20 cellular contexts compared by ENCODE assay signal in the genomic region with DNA sequence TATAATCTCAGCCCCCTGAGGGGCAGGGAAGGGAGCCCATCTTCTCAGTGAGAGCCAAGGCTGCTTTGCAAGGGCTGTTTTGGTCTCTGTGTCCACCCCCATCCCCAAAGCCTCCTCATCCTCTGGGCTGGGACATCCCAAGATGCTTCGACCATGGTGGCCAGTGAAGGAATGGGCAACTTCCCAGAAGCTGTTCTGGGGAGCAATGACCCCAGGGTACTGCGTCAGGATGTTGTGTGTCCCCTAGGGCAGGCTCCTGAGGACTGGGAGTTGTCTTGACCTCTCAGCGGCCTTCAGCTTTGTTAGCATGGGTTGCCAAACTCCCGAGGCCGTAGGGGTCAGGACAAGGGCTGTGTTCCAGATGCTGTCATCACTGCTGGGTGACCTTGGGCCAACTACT.
A peak's percentile ranks its signal among the peaks of the same experiment; 100 is the strongest.
DNase-seq lines count a peak whose midpoint lies in the region; ATAC-seq and TF ChIP-seq lines count a peak whose summit lies in the region.
"Had no signal": no experiment of that assay in that cellular context is flagged by ENCODE, and none has a peak within 500 bp of the region (broad histone marks: within the 10 kb centered on the region; RNA-seq: fewer than 3 reads in every experiment).

No MANE protein-coding gene starts in this region.

- H3K9me3 ChIP-seq in right cardiac atrium (ENCODE audit: control insufficient read depth, low read length) (no peaks in the 10 kb centered on the region), right atrium auricular region (no peaks in the 10 kb centered on the region)

- H3K36me3 ChIP-seq in right atrium auricular region (no peaks in the 10 kb centered on the region), mesendoderm (ENCODE audit: control insufficient read depth, insufficient read depth, low read length) (no peaks in the 10 kb centered on the region)

- no peaks in the 10 kb centered on the region for H3K79me1 ChIP-seq in mesendoderm (ENCODE audit: low read length)

- CTCF ChIA-PET in MCF 10A (lab: Yijun Ruan, JAX) = interaction anchor here (0.7 kb wide), 1 partner anchor 145 kb away, joined by 4 read pairs; no protein-coding TSS in a partner anchor

- H3K9me3 Mint-ChIP-seq in glutamatergic neuron (ENCODE audit: unreplicated experiment) (peaks cover 6% of the 10 kb centered on the region), MCF 10A (ENCODE audit: unreplicated experiment) (peaks cover under 1% of the 10 kb centered on the region)

- peaks cover 6% of the 10 kb centered on the region for H3K36me3 Mint-ChIP-seq in glutamatergic neuron (ENCODE audit: unreplicated experiment)
- H3K36me3 Mint-ChIP-seq in MCF 10A (ENCODE audit: insufficient read depth, unreplicated experiment) = no peaks in the 10 kb centered on the region
- H3K36me3 Mint-ChIP-seq: CD8-positive, alpha-beta memory T cell had no signal

- no peak overlapping the region for H3K23ac ChIP-seq in mesendoderm (ENCODE audit: low read length)

- H3K79me2 ChIP-seq in mesendoderm (ENCODE audit: control insufficient read depth, insufficient read depth, low read length) = no peaks in the 10 kb centered on the region

- no peak overlapping the region for H2BK120ac ChIP-seq in mesendoderm (ENCODE audit: low read depth, low read length)

- no peak overlapping the region for H3K4me3 Mint-ChIP-seq in glutamatergic neuron (ENCODE audit: unreplicated experiment)
- no peak overlapping the region for H3K4me3 Mint-ChIP-seq in MCF 10A (ENCODE audit: unreplicated experiment)
- H3K4me3 Mint-ChIP-seq: CD8-positive, alpha-beta memory T cell; IgD-negative memory B cell had no signal

- H3K27me3 ChIP-seq in right cardiac atrium (ENCODE audit: control insufficient read depth, insufficient read depth) (no peaks in the 10 kb centered on the region), right atrium auricular region (no peaks in the 10 kb centered on the region), mesendoderm (ENCODE audit: insufficient read depth, low read length, poor library complexity) (no peaks in the 10 kb centered on the region)

- H3K4ac ChIP-seq in mesendoderm (ENCODE audit: low read depth, low read length) = no peak overlapping the region

- intact Hi-C loops in right cardiac atrium (cut with DNase I) (no loop called here), MCF 10A (cut with micrococcal nuclease) (no loop called here)

- H3K9ac ChIP-seq in mesendoderm (ENCODE audit: low read length) = no peak overlapping the region

- H3K4me1 ChIP-seq in right cardiac atrium (ENCODE audit: control insufficient read depth, insufficient read depth, low read length) (no peaks in the 10 kb centered on the region), right atrium auricular region (no peaks in the 10 kb centered on the region), mesendoderm (ENCODE audit: control insufficient read depth, low read depth, low read length) (no peaks in the 10 kb centered on the region)

- H3K4me2 ChIP-seq in mesendoderm (ENCODE audit: low read length) = no peak overlapping the region

- no peak overlapping the region for H2BK5ac ChIP-seq in mesendoderm (ENCODE audit: low read length)

- H4K5ac ChIP-seq in mesendoderm (ENCODE audit: low read length) = no peak overlapping the region

- peak in 2 of 3 donors; percentile 46 to 55 for DNase-seq in right cardiac atrium
- DNase-seq in right atrium auricular region (ENCODE audit: low spot score) = no peak
- no peak for DNase-seq in glutamatergic neuron
- no peak for DNase-seq in mesendoderm
- peak; percentile 27 for DNase-seq in ureter (ENCODE audit: low spot score)
- no peak for DNase-seq in EL
- no peak for DNase-seq in MCF 10A (ENCODE audit: unreplicated experiment)
- DNase-seq: Calu3; CD8-positive, alpha-beta memory T cell; DMS153; NCI-H1417; NCI-H1694 treated with DMSO at 0.1 percent for 48 hours; NCI-H2081 treated with DMSO at 0.1 percent for 48 hours; NCI-H2171 treated with DMSO at 0.1 percent for 48 hours; NCI-H69; SIG-M5 had no signal

- no peak overlapping the region for H4K8ac ChIP-seq in mesendoderm (ENCODE audit: low read depth, low read length)

- BruUV-seq in MCF 10A (replicated peaks; lab: Mats Ljungman, UMichigan) = no TSS peak

- H3K4me1 Mint-ChIP-seq in glutamatergic neuron (ENCODE audit: low read depth, unreplicated experiment) = peaks cover 45% of the 10 kb centered on the region
- H3K4me1 Mint-ChIP-seq in MCF 10A (ENCODE audit: insufficient read depth, unreplicated experiment) = no peaks in the 10 kb centered on the region
- H3K4me1 Mint-ChIP-seq: CD8-positive, alpha-beta memory T cell; IgD-negative memory B cell had no signal

- H3K18ac ChIP-seq in mesendoderm (ENCODE audit: low read length) = no peak overlapping the region

- H3K27ac Mint-ChIP-seq in glutamatergic neuron (ENCODE audit: unreplicated experiment) = peak overlapping the region; percentile 98
- no peak overlapping the region for H3K27ac Mint-ChIP-seq in MCF 10A (ENCODE audit: low read depth, unreplicated experiment)
- H3K27ac Mint-ChIP-seq: CD8-positive, alpha-beta memory T cell; IgD-negative memory B cell had no signal

- no peak for TF ChIP-seq CTCF in right atrium auricular region (IDR thresholded peaks at IDR 0.05)
- TF ChIP-seq CTCF in glutamatergic neuron (IDR thresholded peaks at IDR 0.05; ENCODE audit: partially characterized antibody, unreplicated experiment) = no peak
- TF ChIP-seq CTCF in MCF 10A (IDR thresholded peaks at IDR 0.05; ENCODE audit: unreplicated experiment) = no peak

- no peak overlapping the region for H2AK5ac ChIP-seq in mesendoderm (ENCODE audit: low read length)

- H3K56ac ChIP-seq in mesendoderm (ENCODE audit: low read length) = peak overlapping the region; percentile 20

- POLR2A ChIA-PET in MCF 10A (lab: Yijun Ruan, JAX) = no interaction called here

- H3K27me3 Mint-ChIP-seq in glutamatergic neuron (ENCODE audit: unreplicated experiment) = peaks cover 6% of the 10 kb centered on the region
- peaks cover 46% of the 10 kb centered on the region for H3K27me3 Mint-ChIP-seq in MCF 10A (ENCODE audit: insufficient read depth, unreplicated experiment)

- H2BK15ac ChIP-seq in mesendoderm (replicated peaks; ENCODE audit: low read depth) = no peak overlapping the region

- H3K27ac ChIP-seq in right cardiac atrium (ENCODE audit: low read length) (no peak overlapping the region), right atrium auricular region (no peak overlapping the region), mesendoderm (ENCODE audit: low read depth, low read length) (no peak overlapping the region)
- H3K27ac ChIP-seq: C4-2B, RWPE1 had no signal

- 41% methylated on average over 5 of the region's 5 CpGs for WGBS in right cardiac atrium
- WGBS in mesendoderm (ENCODE audit: extremely low coverage, insufficient coverage, low lambda C conversion rate) = no CpG with 5 or more reads among the region's 5 CpGs

- H3K4me3 ChIP-seq in right cardiac atrium (ENCODE audit: low read length) = no peak overlapping the region
- H3K4me3 ChIP-seq in right atrium auricular region = no peak overlapping the region
- H3K4me3 ChIP-seq in mesendoderm (ENCODE audit: low read length) = no peak overlapping the region

- peak; percentile 36 to 50 for ATAC-seq in right cardiac atrium
- ATAC-seq in GM19463 (IDR thresholded peaks at IDR 0.05; ENCODE audit: unreplicated experiment) = no peak

Comparison
In these comparisons a context has a peak if more than half of its experiments do, and no peak if none do; other contexts are left out.
1. DNase-seq: peak in right cardiac atrium (2 of 3) and ureter (single experiment); none in right atrium auricular region (single experiment), glutamatergic neuron (single experiment), mesendoderm (single experiment), EL (single experiment) and MCF 10A (single experiment).